ENCODE assay signal across 15 cellular contexts in genomic region chr11:120146413-120147093, GRCh38. TPM values are rescaled to one million over a fixed set of nuclear protein-coding genes. Genes with fewer than 3 reads are reported as not detected.
"Had no signal": no experiment of that assay in that cellular context is flagged by ENCODE, and none has a peak within 500 bp of the region (broad histone marks: within the 10 kb centered on the region; RNA-seq: fewer than 3 reads in every experiment).

No MANE protein-coding gene starts in this region.

- H3K4me3 ChIP-seq: lung, psoas muscle, tibial nerve had no signal

- H3K9me3 ChIP-seq: psoas muscle, SK-N-SH, tibial nerve had no signal

- H3K27ac ChIP-seq: foreskin keratinocyte, psoas muscle had no signal

- H3K4me1 ChIP-seq: psoas muscle, tibial nerve had no signal

- DNase-seq: activated CD4-positive, alpha-beta T cell treated with anti-CD3 and anti-CD28 coated beads, Interleukin-2, amount 10 ng/mL, durations not matched to agents 7 days and 5 days; activated gamma-delta T cell treated with Interleukin-2 at 50 U/mL for 16 hours; activated naive CD8-positive, alpha-beta T cell treated with anti-CD3 and anti-CD28 coated beads for 36 hours; activated T-cell treated with anti-CD3 and anti-CD28 coated beads, Interleukin-2, amount 50 U/mL, for 48 hours; cerebellar nuclear complex; foreskin keratinocyte; immature natural killer cell; left cardiac atrium; nucleus accumbens; psoas muscle; SK-N-SH; T-helper 1 cell had no signal

- H3K9ac ChIP-seq: SK-N-SH had no signal

- H3K4me2 ChIP-seq: SK-N-SH had no signal

- ATAC-seq: foreskin keratinocyte; left cardiac atrium; naive thymus-derived CD4-positive, alpha-beta T cell; psoas muscle had no signal

- H3K36me3 ChIP-seq: tibial nerve had no signal

RNA-seq across cellular contexts. Expression of gene TRIM29, which starts 8.6 kb away (rescaled TPM):
- total RNA-seq: activated CD4-positive, alpha-beta T cell treated with anti-CD3 and anti-CD28 coated beads, Interleukin-2, amount 10 ng/mL, durations not matched to agents 7 days and 5 days; activated naive CD8-positive, alpha-beta T cell treated with anti-CD3 and anti-CD28 coated beads for 36 hours; naive thymus-derived CD4-positive, alpha-beta T cell had no signal
